In genomic region chr11:36264601-36265344, GRCh38 we compare ENCODE assay signal across 1 cellular context.
TF ChIP-seq lines count a peak whose summit lies in the region.

No MANE protein-coding gene starts in this region.

TF ChIP-seq in SK-N-SH treated with all-trans-retinoic acid at 6 μM for 48 hours, 23 proteins besides CTCF, POLR2A, EP300 and RAD21 (continued from another document):
- TF ChIP-seq POU6F1 (CRISPR knock-in tag; IDR thresholded peaks at IDR 0.05; ENCODE audit: borderline replicate concordance, low read depth) (no peak), ZNF8 (CRISPR knock-in tag; IDR thresholded peaks at IDR 0.05) (no peak)
